Comparison of ENCODE assay signal across 8 cellular contexts in genomic region chr10:79447249-79447648, GRCh38. TPM values are rescaled to one million over a fixed set of nuclear protein-coding genes. Genes with fewer than 3 reads are reported as not detected.
DNase-seq lines count a peak whose midpoint lies in the region; ATAC-seq, FAIRE-seq and TF ChIP-seq lines count a peak whose summit lies in the region.
"Not testable (repeated sequence)": the region's sequence is repeated elsewhere in the genome, so short reads cannot be mapped to it uniquely, and the experiment has no call there.

No MANE protein-coding gene starts in this region.

- H3K4ac ChIP-seq in H9 (ENCODE audit: low read depth, low read length) = not testable (repeated sequence)

- H3K4me1 Mint-ChIP-seq in H9 (peaks cover 34 to 38% of the 10 kb centered on the region in 2 experiments), astrocyte (ENCODE audit: low read depth, unreplicated experiment) (peaks cover 29% of the 10 kb centered on the region)
- H3K4me1 Mint-ChIP-seq in activated CD4-positive, alpha-beta T cell treated with anti-CD3 and anti-CD28 coated beads, Interleukin-2, amount 10 ng/mL, durations not matched to agents 24 days and 14 days = peaks cover 22% of the 10 kb centered on the region
- H3K4me1 Mint-ChIP-seq in naive thymus-derived CD4-positive, alpha-beta T cell = peaks cover 20 to 35% (median 28%) of the 10 kb centered on the region in 7 donors

- DNase-seq in AG10803 (ENCODE audit: low read depth) (peak; percentile 25), sciatic nerve (ENCODE audit: low spot score) (peak; percentile 28), tibial artery (peak in 1 of 2 donors; percentile 50)
- not testable (repeated sequence) for DNase-seq in H9; activated CD4-positive, alpha-beta T cell treated with anti-CD3 and anti-CD28 coated beads, Interleukin-2, amount 10 ng/mL, durations not matched to agents 24 days and 14 days; astrocyte (ENCODE audit: low read depth); cardiac muscle cell (ENCODE audit: low read depth in 1 of 2, low spot score in 1 of 2); naive thymus-derived CD4-positive, alpha-beta T cell

- H3K9me3 Mint-ChIP-seq in H9; activated CD4-positive, alpha-beta T cell treated with anti-CD3 and anti-CD28 coated beads, Interleukin-2, amount 10 ng/mL, durations not matched to agents 24 days and 14 days; astrocyte (ENCODE audit: unreplicated experiment); naive thymus-derived CD4-positive, alpha-beta T cell: not testable (repeated sequence)

- H3K79me2 ChIP-seq in H9 (ENCODE audit: insufficient read depth, low read length) = not testable (repeated sequence)
- peaks cover 24% of the 10 kb centered on the region for H3K79me2 ChIP-seq in astrocyte (ENCODE audit: insufficient read depth, low read length)

- H3K23ac ChIP-seq in H9 (ENCODE audit: insufficient read length, low read depth, low read length) = not testable (repeated sequence)

- H3K23me2 ChIP-seq in H9 (ENCODE audit: insufficient read length, low read depth, low read length, poor library complexity, severe bottlenecking) = peaks cover 22% of the 10 kb centered on the region

- not testable (repeated sequence) for H2AK5ac ChIP-seq in H9 (ENCODE audit: insufficient read length, low read length)

- H3K18ac ChIP-seq in H9 (ENCODE audit: insufficient read length, low read depth, low read length) = not testable (repeated sequence)

- H3K56ac ChIP-seq in H9 (ENCODE audit: insufficient read length, low read depth, low read length) = not testable (repeated sequence)

- H2BK5ac ChIP-seq in H9 (ENCODE audit: insufficient read length, low read length) = not testable (repeated sequence)

- not testable (repeated sequence) for H3T11ph ChIP-seq in H9 (ENCODE audit: low read length)

- not testable (repeated sequence) for H3K9me3 ChIP-seq in H9 (ENCODE audit: control insufficient read depth, low read depth, low read length); astrocyte (ENCODE audit: insufficient read depth, low read depth, low read length); cardiac muscle cell (ENCODE audit: low read depth); naive thymus-derived CD4-positive, alpha-beta T cell (ENCODE audit: control insufficient read depth in 2 of 3, low read length in 3 of 3); tibial artery

- H3K79me1 ChIP-seq in H9 (ENCODE audit: insufficient read depth, low read depth, low read length, poor library complexity, severe bottlenecking) = not testable (repeated sequence)

- H3K27me3 Mint-ChIP-seq in H9 (ENCODE audit: low read depth) = peaks cover 63% of the 10 kb centered on the region
- H3K27me3 Mint-ChIP-seq in activated CD4-positive, alpha-beta T cell treated with anti-CD3 and anti-CD28 coated beads, Interleukin-2, amount 10 ng/mL, durations not matched to agents 24 days and 14 days = peaks cover 41% of the 10 kb centered on the region
- not testable (repeated sequence) for H3K27me3 Mint-ChIP-seq in astrocyte (ENCODE audit: low read depth, unreplicated experiment)
- H3K27me3 Mint-ChIP-seq in naive thymus-derived CD4-positive, alpha-beta T cell = peaks cover 0 to 47% (median 0%) of the 10 kb centered on the region in 5 donors

- not testable (repeated sequence) for FAIRE-seq in astrocyte (lab: Jason Lieb, UNC)

- WGBS in H9 (ENCODE audit: extremely low coverage, insufficient read length, low lambda C conversion rate) = no CpG with 5 or more reads among the region's 6 CpGs

- H3K4me3 Mint-ChIP-seq in H9 = peak overlapping the region; percentile 76 to 88
- peak overlapping the region; percentile 78 for H3K4me3 Mint-ChIP-seq in activated CD4-positive, alpha-beta T cell treated with anti-CD3 and anti-CD28 coated beads, Interleukin-2, amount 10 ng/mL, durations not matched to agents 24 days and 14 days
- peak overlapping the region; percentile 78 for H3K4me3 Mint-ChIP-seq in astrocyte (ENCODE audit: unreplicated experiment)
- peak overlapping the region; percentile 18 to 99 (median 80) for H3K4me3 Mint-ChIP-seq in naive thymus-derived CD4-positive, alpha-beta T cell

- H4K91ac ChIP-seq in H9 (ENCODE audit: insufficient read length, low read depth, low read length) = not testable (repeated sequence)

- H3K27ac ChIP-seq in H9 (ENCODE audit: insufficient read length, low read depth, low read length); astrocyte (ENCODE audit: low read depth, low read length); naive thymus-derived CD4-positive, alpha-beta T cell (ENCODE audit: low read depth, low read length): not testable (repeated sequence)
- H3K27ac ChIP-seq in cardiac muscle cell (peak overlapping the region; percentile 90), tibial artery (peak overlapping the region; percentile 87 to 94)

- CTCF ChIA-PET in naive thymus-derived CD4-positive, alpha-beta T cell (lab: Charles Lee) = interaction anchor here (0.5 kb wide), 1 partner anchor 1064 kb away, joined by 8 read pairs; no protein-coding TSS in a partner anchor

- not testable (repeated sequence) for H3K27me3 ChIP-seq in H9 (ENCODE audit: insufficient read depth, low read length); astrocyte (ENCODE audit: insufficient read depth, low read length); cardiac muscle cell; naive thymus-derived CD4-positive, alpha-beta T cell (ENCODE audit: control insufficient read depth in 2 of 2, insufficient read depth in 2 of 2, low read length in 2 of 2); tibial artery

- H4K5ac ChIP-seq in H9 (ENCODE audit: insufficient read length, low read depth, low read length) = not testable (repeated sequence)

- not testable (repeated sequence) for H2BK20ac ChIP-seq in H9 (ENCODE audit: low read depth, low read length, poor library complexity, severe bottlenecking)

- H3K4me1 ChIP-seq in H9 (ENCODE audit: insufficient read depth, low read length) = not testable (repeated sequence)
- H3K4me1 ChIP-seq in astrocyte (ENCODE audit: insufficient read depth, low read length) (peaks cover 26% of the 10 kb centered on the region), cardiac muscle cell (ENCODE audit: low read depth) (peaks cover 25% of the 10 kb centered on the region), tibial artery (peaks cover 0 to 28% (median 23%) of the 10 kb centered on the region in 4 donors)
- peaks cover 10% of the 10 kb centered on the region in 2 donors for H3K4me1 ChIP-seq in naive thymus-derived CD4-positive, alpha-beta T cell (ENCODE audit: control insufficient read depth in 2 of 2, insufficient read depth in 2 of 2, low read length in 2 of 2)

- not testable (repeated sequence) for H3K36me3 Mint-ChIP-seq in H9 (ENCODE audit: insufficient read depth in 1 of 3, low read depth in 3 of 3); activated CD4-positive, alpha-beta T cell treated with anti-CD3 and anti-CD28 coated beads, Interleukin-2, amount 10 ng/mL, durations not matched to agents 24 days and 14 days (ENCODE audit: low read depth); astrocyte (ENCODE audit: low read depth, unreplicated experiment); naive thymus-derived CD4-positive, alpha-beta T cell

- H3K14ac ChIP-seq in H9 (ENCODE audit: insufficient read depth, low read length) = not testable (repeated sequence)

- H4K8ac ChIP-seq in H9 (replicated peaks; ENCODE audit: insufficient read length, low read depth, low read length) = not testable (repeated sequence)

- H3K4me3 ChIP-seq in AG10803 (ENCODE audit: low read length); astrocyte (ENCODE audit: insufficient read depth, low read depth, low read length); cardiac muscle cell; naive thymus-derived CD4-positive, alpha-beta T cell (ENCODE audit: low read length); tibial artery: not testable (repeated sequence)

- not testable (repeated sequence) for H2AFZ ChIP-seq in H9 (ENCODE audit: low read length); astrocyte (ENCODE audit: low read depth, low read length)

- intact Hi-C loops in activated CD4-positive, alpha-beta T cell treated with anti-CD3 and anti-CD28 coated beads, Interleukin-2, amount 10 ng/mL, durations not matched to agents 24 days and 14 days (cut with micrococcal nuclease) = loop anchor here (10.0 kb wide), 1 partner anchor 472 kb away; no protein-coding TSS in a partner anchor
- intact Hi-C loops in naive thymus-derived CD4-positive, alpha-beta T cell (cut with micrococcal nuclease) = loop anchor here (5.0 to 10.0 kb wide), 7 partner anchors 160 to 1415 kb away; partner anchors contain the start of genes ANXA11 (in 1 of the 2), RPS24 (in 1 of the 2), SH2D4B (in 1 of the 2) and ZMIZ1 (in 1 of the 2)
- intact Hi-C loops in sciatic nerve (cut with DNase I) = not testable (repeated sequence)
- intact Hi-C loops in tibial artery (cut with DNase I; ENCODE audit: low total_unique reads) = loop anchor here (5.0 to 10.0 kb wide), 3 partner anchors 45 to 202 kb away; no protein-coding TSS in a partner anchor

- not testable (repeated sequence) for H2BK120ac ChIP-seq in H9 (ENCODE audit: low read depth, low read length, poor library complexity, severe bottlenecking)

- ATAC-seq in naive thymus-derived CD4-positive, alpha-beta T cell; sciatic nerve: not testable (repeated sequence)

- POLR2A ChIA-PET in naive thymus-derived CD4-positive, alpha-beta T cell (lab: Charles Lee) = not testable (repeated sequence)

- not testable (repeated sequence) for H2BK12ac ChIP-seq in H9 (ENCODE audit: insufficient read length, low read depth, low read length)

- TF ChIP-seq CTCF in AG10803 (conservative IDR thresholded peaks at IDR 0.05; ENCODE audit: low read length); H9 (conservative IDR thresholded peaks at IDR 0.05); astrocyte (IDR thresholded peaks at IDR 0.05; ENCODE audit: insufficient read depth, low read depth, low read length); cardiac muscle cell (IDR thresholded peaks at IDR 0.05; ENCODE audit: low read depth, low read length); tibial artery (IDR thresholded peaks at IDR 0.05): not testable (repeated sequence)

- H3K9ac ChIP-seq in H9 (ENCODE audit: extremely low read depth, insufficient read length, low read length); astrocyte (ENCODE audit: low read length): not testable (repeated sequence)

- not testable (repeated sequence) for H3K27ac Mint-ChIP-seq in H9; activated CD4-positive, alpha-beta T cell treated with anti-CD3 and anti-CD28 coated beads, Interleukin-2, amount 10 ng/mL, durations not matched to agents 24 days and 14 days
- peak overlapping the region; percentile 85 for H3K27ac Mint-ChIP-seq in astrocyte (ENCODE audit: unreplicated experiment)
- peak overlapping the region in 7 of 9 donors; percentile 23 to 71 (median 52) for H3K27ac Mint-ChIP-seq in naive thymus-derived CD4-positive, alpha-beta T cell

- H4K20me1 ChIP-seq in H9 (ENCODE audit: control insufficient read depth, insufficient read depth, insufficient read length) = not testable (repeated sequence)
- peaks cover 23% of the 10 kb centered on the region for H4K20me1 ChIP-seq in astrocyte (ENCODE audit: insufficient read depth, low read length)

- not testable (repeated sequence) for H3K4me2 ChIP-seq in H9 (ENCODE audit: insufficient read depth, insufficient read length, low read length)
- peak overlapping the region; percentile 98 for H3K4me2 ChIP-seq in astrocyte (ENCODE audit: low read length)

- not testable (repeated sequence) for H3K36me3 ChIP-seq in astrocyte (ENCODE audit: insufficient read depth, low read length); cardiac muscle cell; naive thymus-derived CD4-positive, alpha-beta T cell (ENCODE audit: control insufficient read depth in 2 of 3, insufficient read depth in 3 of 3, low read length in 3 of 3); tibial artery

- H2BK15ac ChIP-seq in H9 (ENCODE audit: low read depth, low read length) = not testable (repeated sequence)

RNA-seq across cellular contexts. Expression of gene ZCCHC24, which starts 1.8 kb away (rescaled TPM):
- total RNA-seq in H9 (2021) (3.5 and 3.8 TPM in 2 replicates), astrocyte (21.4 and 26.2 TPM in 2 replicates), cardiac muscle cell (56.5 and 58.0 TPM in 2 replicates), sciatic nerve (150 TPM)
- 0.66 and 1.4 TPM in 2 replicates for total RNA-seq in activated CD4-positive, alpha-beta T cell treated with anti-CD3 and anti-CD28 coated beads, Interleukin-2, amount 10 ng/mL, durations not matched to agents 24 days and 14 days
- polyA plus RNA-seq in cardiac muscle cell = 65.4 and 81.5 TPM in 2 replicates
- total RNA-seq in naive thymus-derived CD4-positive, alpha-beta T cell = 1 to 10 TPM in 2 of 5 experiments, under 1 TPM in 3; 0.58 to 2.0 (median 0.76) TPM
- under 1 TPM; 0.30 to 0.54 TPM for polyA plus RNA-seq in naive thymus-derived CD4-positive, alpha-beta T cell
